Comparison of ENCODE assay signal across 11 cellular contexts in the genomic region with DNA sequence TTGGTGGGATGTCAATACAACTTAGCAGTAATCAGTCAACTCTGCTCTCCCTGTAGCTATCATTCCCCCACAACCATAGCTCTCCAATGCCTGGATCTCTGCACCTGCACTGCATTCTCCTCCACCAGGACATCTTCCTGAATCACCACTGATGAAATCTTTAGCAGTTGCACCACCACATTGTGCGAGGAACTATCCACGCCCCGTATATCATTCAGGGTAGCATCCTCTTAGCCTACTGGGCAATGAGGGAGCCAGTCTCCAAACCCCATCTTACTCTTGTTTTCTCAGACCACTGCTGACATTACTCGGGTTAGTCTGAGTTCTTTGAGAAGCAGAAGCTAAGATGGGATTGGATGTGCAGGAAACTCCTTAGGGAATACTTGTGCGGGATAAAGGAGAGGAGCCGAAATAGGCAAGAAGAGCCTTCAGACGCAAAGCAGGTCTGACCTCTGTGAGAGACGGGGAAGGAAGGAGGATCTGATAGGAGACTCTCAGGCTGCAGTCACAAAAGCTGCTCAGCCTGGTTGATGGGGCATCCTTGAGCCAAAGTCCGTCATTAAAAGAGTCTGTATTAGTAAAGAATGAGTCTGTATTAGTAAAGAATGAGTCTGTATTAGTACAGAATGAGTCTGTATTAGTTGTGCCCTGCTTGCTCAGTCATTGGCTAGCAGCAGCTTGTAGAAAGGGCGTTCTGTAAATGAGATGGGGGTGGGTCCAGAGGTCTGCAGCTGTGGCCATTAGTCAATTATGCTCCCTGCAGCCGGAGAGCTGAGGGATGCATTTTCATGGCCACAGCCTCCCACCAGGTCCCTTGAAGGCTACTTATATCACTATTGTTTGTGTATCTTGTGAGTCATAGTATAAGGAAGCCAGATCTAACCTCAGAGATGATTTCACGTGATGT. TPM values are rescaled to one million over a fixed set of nuclear protein-coding genes. Genes with fewer than 3 reads are reported as not detected.
A peak's percentile ranks its signal among the peaks of the same experiment; 100 is the strongest.
DNase-seq lines count a peak whose midpoint lies in the region; ATAC-seq and TF ChIP-seq lines count a peak whose summit lies in the region.
"Had no signal": no experiment of that assay in that cellular context is flagged by ENCODE, and none has a peak within 500 bp of the region (broad histone marks: within the 10 kb centered on the region; RNA-seq: fewer than 3 reads in every experiment).

No MANE protein-coding gene starts in this region.

- no peak for TF ChIP-seq CTCF in AG04449 (IDR thresholded peaks at IDR 0.05; ENCODE audit: insufficient read depth, low read length, missing control alignments)

- DNase-seq in AG04449 (ENCODE audit: low read depth, low spot score) (peak; percentile 86), H4 (ENCODE audit: low spot score) (peak; percentile 96), glomerular visceral epithelial cell (ENCODE audit: extremely low spot score) (peak; percentile 73), activated gamma-delta T cell (lab: John Stamatoyannopoulos, UW) (no peak), NCI-H1092 treated with DMSO at 0.1 percent for 48 hours (lab: John Stamatoyannopoulos, UW) (no peak), SHP77 treated with DMSO at 0.1 percent for 48 hours (lab: John Stamatoyannopoulos, UW) (no peak)
- DNase-seq: activated CD8-positive, alpha-beta memory T cell treated with anti-CD3 and anti-CD28 coated beads, Interleukin-2, amount 10 ng/mL, durations not matched to agents 7 days and 5 days; NCI-H1930; pancreas had no signal

- ATAC-seq in SK-N-SH treated with all-trans-retinoic acid at 6 μM for 48 hours = peak; percentile 91
- ATAC-seq in HG02870 (IDR thresholded peaks at IDR 0.05; ENCODE audit: unreplicated experiment) = no peak
- ATAC-seq: activated CD8-positive, alpha-beta memory T cell treated with anti-CD3 and anti-CD28 coated beads, Interleukin-2, amount 10 ng/mL, durations not matched to agents 7 days and 5 days had no signal

- POLR2A ChIA-PET in AG04449 (lab: Yijun Ruan, JAX) = interaction anchor here (0.6 to 0.8 kb wide), 3 partner anchors 23 to 56 kb away, joined by 3 read pairs; no protein-coding TSS in a partner anchor

- H3K4me3 ChIP-seq in AG04449 (ENCODE audit: low read depth, low read length) = no peak overlapping the region
- H3K4me3 ChIP-seq: pancreas had no signal

- CTCF ChIA-PET in AG04449 (lab: Yijun Ruan, JAX) = interaction anchor here (3.6 to 14.5 kb wide), 2 partner anchors 12 to 136 kb away, joined by 26 to 128 read pairs; no protein-coding TSS in a partner anchor

TF ChIP-seq in SK-N-SH treated with all-trans-retinoic acid at 6 μM for 48 hours, 23 proteins besides CTCF, POLR2A, EP300 and RAD21:
- TF ChIP-seq PPARA (CRISPR knock-in tag; IDR thresholded peaks at IDR 0.05; ENCODE audit: borderline replicate concordance) = no peak
- TF ChIP-seq, protein P1, sequence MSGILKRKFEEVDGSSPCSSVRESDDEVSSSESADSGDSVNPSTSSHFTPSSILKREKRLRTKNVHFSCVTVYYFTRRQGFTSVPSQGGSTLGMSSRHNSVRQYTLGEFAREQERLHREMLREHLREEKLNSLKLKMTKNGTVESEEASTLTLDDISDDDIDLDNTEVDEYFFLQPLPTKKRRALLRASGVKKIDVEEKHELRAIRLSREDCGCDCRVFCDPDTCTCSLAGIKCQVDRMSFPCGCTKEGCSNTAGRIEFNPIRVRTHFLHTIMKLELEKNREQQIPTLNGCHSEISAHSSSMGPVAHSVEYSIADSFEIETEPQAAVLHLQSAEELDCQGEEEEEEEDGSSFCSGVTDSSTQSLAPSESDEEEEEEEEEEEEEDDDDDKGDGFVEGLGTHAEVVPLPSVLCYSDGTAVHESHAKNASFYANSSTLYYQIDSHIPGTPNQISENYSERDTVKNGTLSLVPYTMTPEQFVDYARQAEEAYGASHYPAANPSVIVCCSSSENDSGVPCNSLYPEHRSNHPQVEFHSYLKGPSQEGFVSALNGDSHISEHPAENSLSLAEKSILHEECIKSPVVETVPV (CRISPR knock-in tag; IDR thresholded peaks at IDR 0.05) = no peak
- no peak for TF ChIP-seq TCF4 (CRISPR knock-in tag; IDR thresholded peaks at IDR 0.05; ENCODE audit: borderline replicate concordance)
- no peak for TF ChIP-seq OSR1 (CRISPR knock-in tag; IDR thresholded peaks at IDR 0.05)
- no peak for TF ChIP-seq TSHZ2 (CRISPR knock-in tag; IDR thresholded peaks at IDR 0.05)
- no peak for TF ChIP-seq RARB (CRISPR knock-in tag; IDR thresholded peaks at IDR 0.05)
- no peak for TF ChIP-seq SNAI2 (CRISPR knock-in tag; IDR thresholded peaks at IDR 0.05)
- TF ChIP-seq ZFP3 (CRISPR knock-in tag; IDR thresholded peaks at IDR 0.05) = no peak
- no peak for TF ChIP-seq ARNTL (CRISPR knock-in tag; IDR thresholded peaks at IDR 0.05; ENCODE audit: borderline replicate concordance, low read depth)
- no peak for TF ChIP-seq CSDC2 (CRISPR knock-in tag; IDR thresholded peaks at IDR 0.05)
- TF ChIP-seq, protein P2, sequence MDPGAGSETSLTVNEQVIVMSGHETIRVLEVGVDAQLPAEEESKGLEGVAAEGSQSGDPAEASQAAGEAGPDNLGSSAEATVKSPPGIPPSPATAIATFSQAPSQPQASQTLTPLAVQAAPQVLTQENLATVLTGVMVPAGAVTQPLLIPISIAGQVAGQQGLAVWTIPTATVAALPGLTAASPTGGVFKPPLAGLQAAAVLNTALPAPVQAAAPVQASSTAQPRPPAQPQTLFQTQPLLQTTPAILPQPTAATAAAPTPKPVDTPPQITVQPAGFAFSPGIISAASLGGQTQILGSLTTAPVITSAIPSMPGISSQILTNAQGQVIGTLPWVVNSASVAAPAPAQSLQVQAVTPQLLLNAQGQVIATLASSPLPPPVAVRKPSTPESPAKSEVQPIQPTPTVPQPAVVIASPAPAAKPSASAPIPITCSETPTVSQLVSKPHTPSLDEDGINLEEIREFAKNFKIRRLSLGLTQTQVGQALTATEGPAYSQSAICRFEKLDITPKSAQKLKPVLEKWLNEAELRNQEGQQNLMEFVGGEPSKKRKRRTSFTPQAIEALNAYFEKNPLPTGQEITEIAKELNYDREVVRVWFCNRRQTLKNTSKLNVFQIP (CRISPR knock-in tag; IDR thresholded peaks at IDR 0.05; ENCODE audit: borderline replicate concordance, low read depth) = no peak
- no peak for TF ChIP-seq ZFP30 (CRISPR knock-in tag; IDR thresholded peaks at IDR 0.05)
- no peak for TF ChIP-seq ZNF8 (CRISPR knock-in tag; IDR thresholded peaks at IDR 0.05)
- TF ChIP-seq ESRRG (CRISPR knock-in tag; IDR thresholded peaks at IDR 0.05) = no peak
- no peak for TF ChIP-seq TOX (CRISPR knock-in tag; IDR thresholded peaks at IDR 0.05; ENCODE audit: borderline replicate concordance)
- no peak for TF ChIP-seq BACH2 (CRISPR knock-in tag; IDR thresholded peaks at IDR 0.05; ENCODE audit: borderline replicate concordance)
- no peak for TF ChIP-seq GLIS3 (CRISPR knock-in tag; IDR thresholded peaks at IDR 0.05)
- TF ChIP-seq, protein P3, sequence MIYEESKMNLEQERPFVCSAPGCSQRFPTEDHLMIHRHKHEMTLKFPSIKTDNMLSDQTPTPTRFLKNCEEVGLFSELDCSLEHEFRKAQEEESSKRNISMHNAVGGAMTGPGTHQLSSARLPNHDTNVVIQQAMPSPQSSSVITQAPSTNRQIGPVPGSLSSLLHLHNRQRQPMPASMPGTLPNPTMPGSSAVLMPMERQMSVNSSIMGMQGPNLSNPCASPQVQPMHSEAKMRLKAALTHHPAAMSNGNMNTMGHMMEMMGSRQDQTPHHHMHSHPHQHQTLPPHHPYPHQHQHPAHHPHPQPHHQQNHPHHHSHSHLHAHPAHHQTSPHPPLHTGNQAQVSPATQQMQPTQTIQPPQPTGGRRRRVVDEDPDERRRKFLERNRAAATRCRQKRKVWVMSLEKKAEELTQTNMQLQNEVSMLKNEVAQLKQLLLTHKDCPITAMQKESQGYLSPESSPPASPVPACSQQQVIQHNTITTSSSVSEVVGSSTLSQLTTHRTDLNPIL (CRISPR knock-in tag; IDR thresholded peaks at IDR 0.05; ENCODE audit: low read depth) = no peak
- TF ChIP-seq ZC3H10 (CRISPR knock-in tag; IDR thresholded peaks at IDR 0.05) = no peak
- no peak for TF ChIP-seq ZNF70 (CRISPR knock-in tag; IDR thresholded peaks at IDR 0.05)

RNA-seq across cellular contexts. Expression of gene RASSF3, which starts 49.6 kb away (rescaled TPM):
- 7.8 and 9.1 TPM in 2 replicates for total RNA-seq in H4 (2014; rRNA removed; shearing (Covaris generic))

Comparison
In these comparisons a context has a peak if more than half of its experiments do, and no peak if none do; other contexts are left out.
1. DNase-seq: peak in AG04449 (single experiment), H4 (single experiment) and glomerular visceral epithelial cell (single experiment); none in activated gamma-delta T cell (single experiment), NCI-H1092 treated with DMSO at 0.1 percent for 48 hours (single experiment) and SHP77 treated with DMSO at 0.1 percent for 48 hours (single experiment).